In the genomic region with DNA sequence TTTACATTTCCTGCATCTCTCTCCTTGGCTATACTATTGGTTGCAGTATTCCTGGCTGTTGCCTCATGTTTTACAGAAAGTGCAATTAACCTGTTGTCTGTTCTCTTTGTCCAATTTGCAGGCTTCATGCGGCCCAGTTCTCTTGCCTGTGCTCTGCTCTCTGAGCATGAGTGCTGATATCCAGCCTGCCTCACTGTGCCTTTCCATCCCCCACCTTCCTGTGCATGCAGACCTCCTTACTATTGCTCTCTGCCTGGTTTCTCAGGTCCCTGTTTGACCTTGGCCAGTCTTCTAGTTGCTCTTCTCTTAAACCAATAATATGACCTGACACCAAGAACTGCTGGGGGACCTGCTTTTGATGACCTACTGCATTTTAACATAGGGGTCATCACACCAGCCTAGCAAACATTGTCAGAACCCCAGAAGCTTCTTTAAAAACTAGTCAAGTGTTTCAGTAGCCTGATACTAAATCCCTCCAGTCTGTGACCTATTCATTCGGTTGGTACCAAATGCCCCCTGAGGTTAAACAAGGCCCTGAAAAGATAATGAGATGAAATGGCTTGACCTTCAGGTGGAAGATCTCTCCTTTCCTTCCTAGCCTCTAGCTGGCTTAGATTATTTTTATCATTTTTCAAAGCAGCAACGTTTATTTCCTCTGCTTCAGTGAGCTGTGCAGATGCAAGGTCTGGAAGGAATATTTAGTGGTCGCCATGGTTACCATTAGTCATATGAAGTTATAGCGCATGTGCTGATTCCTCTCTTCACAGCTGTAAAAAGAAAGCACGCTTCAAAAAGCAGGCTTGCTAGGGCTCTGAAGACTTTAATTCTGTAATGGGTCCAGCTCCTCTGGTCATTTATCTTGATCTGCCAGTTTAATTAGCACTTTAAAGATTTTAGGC, we compare ENCODE assay signal across 8 cellular contexts.
DNase-seq lines count a peak whose midpoint lies in the region; ATAC-seq and TF ChIP-seq lines count a peak whose summit lies in the region.

No MANE protein-coding gene starts in this region.

- ATAC-seq in HG02610 (IDR thresholded peaks at IDR 0.05; ENCODE audit: unreplicated experiment) (peak; percentile 55), HG03139 (IDR thresholded peaks at IDR 0.05; ENCODE audit: unreplicated experiment) (no peak)

- H3K4me3 ChIP-seq in sigmoid colon, result no peak overlapping the region

- H3K36me3 Mint-ChIP-seq in Calu3 (ENCODE audit: insufficient read depth, unreplicated experiment), result no peaks in the 10 kb centered on the region

- TF ChIP-seq CTCF in Calu3 (IDR thresholded peaks at IDR 0.05; ENCODE audit: unreplicated experiment) (no peak), sigmoid colon (IDR thresholded peaks at IDR 0.05) (no peak)

- H3K27me3 Mint-ChIP-seq in Calu3 (ENCODE audit: unreplicated experiment), result no peaks in the 10 kb centered on the region

- no peaks in the 10 kb centered on the region for H3K27me3 ChIP-seq in sigmoid colon

- H3K27ac ChIP-seq in sigmoid colon, result peak overlapping the region; percentile 44 to 70 (median 65)

- no peak for TF ChIP-seq EP300 in sigmoid colon (IDR thresholded peaks at IDR 0.05)

- H3K27ac Mint-ChIP-seq in Calu3 (ENCODE audit: unreplicated experiment), result peak overlapping the region; percentile 37

- DNase-seq in Calu3, result peak; percentile 38
- DNase-seq in T1000 (lab: John Stamatoyannopoulos, UW), result peak; percentile 61
- peak; percentile 94 for DNase-seq in glomerular visceral epithelial cell (ENCODE audit: extremely low spot score)
- no peak for DNase-seq in sigmoid colon
- no peak for DNase-seq in NCI-H1105 treated with DMSO at 0.1 percent for 48 hours (lab: John Stamatoyannopoulos, UW)
- no peak for DNase-seq in pons (ENCODE audit: low spot score)

- H3K4me1 Mint-ChIP-seq in Calu3 (ENCODE audit: low read depth, unreplicated experiment), result peaks cover 41% of the 10 kb centered on the region

- no peak overlapping the region for H3K4me3 Mint-ChIP-seq in Calu3 (ENCODE audit: low read depth, unreplicated experiment)

- intact Hi-C loops in Calu3 (cut with micrococcal nuclease; ENCODE audit: unreplicated experiment), result loop anchor here (5.0 kb wide), 1 partner anchor 253 kb away; no protein-coding TSS in a partner anchor
- intact Hi-C loops in sigmoid colon (cut with DNase I), result no loop called here

- H3K36me3 ChIP-seq in sigmoid colon, result no peaks in the 10 kb centered on the region

- BruUV-seq in Calu3 (replicated peaks; lab: Mats Ljungman, UMichigan), result no TSS peak

- no peak for TF ChIP-seq POLR2A in sigmoid colon (IDR thresholded peaks at IDR 0.05)

- CTCF ChIA-PET in Calu3 (lab: Charles Lee), result interaction anchor here (1.6 kb wide), 1 partner anchor 255 kb away, joined by 3 read pairs; no protein-coding TSS in a partner anchor

- H3K9me3 Mint-ChIP-seq in Calu3 (ENCODE audit: low read depth, unreplicated experiment), result no peaks in the 10 kb centered on the region

- 49 to 67% methylated on average over 6 of the region's 6 CpGs for WGBS in sigmoid colon, 2 donors

- peaks cover 0 to 17% (median 15%) of the 10 kb centered on the region in 4 donors for H3K4me1 ChIP-seq in sigmoid colon

- no peaks in the 10 kb centered on the region for H3K9me3 ChIP-seq in sigmoid colon

Comparison
In these comparisons a context has a peak if more than half of its experiments do, and no peak if none do; other contexts are left out.
1. DNase-seq: peak in Calu3 (single experiment), T1000 (single experiment) and glomerular visceral epithelial cell (single experiment); none in sigmoid colon (single experiment), NCI-H1105 treated with DMSO at 0.1 percent for 48 hours (single experiment) and pons (single experiment).